8 cellular contexts compared by ENCODE assay signal in genomic region chr6:30103630-30104179, GRCh38. TPM values are rescaled to one million over a fixed set of nuclear protein-coding genes. Genes with fewer than 3 reads are reported as not detected.
A peak's percentile ranks its signal among the peaks of the same experiment; 100 is the strongest.
DNase-seq lines count a peak whose midpoint lies in the region; ATAC-seq and TF ChIP-seq lines count a peak whose summit lies in the region.

No MANE protein-coding gene starts in this region.

- peak overlapping the region; percentile 68 for H3K4me3 Mint-ChIP-seq in central memory CD8-positive, alpha-beta T cell
- H3K4me3 Mint-ChIP-seq in naive B cell, result peak overlapping the region; percentile 76 to 96 (median 92)

- DNase-seq in AG04450 (ENCODE audit: low read depth, low spot score) (no peak), HFF-Myc (ENCODE audit: extremely low read depth, low read depth) (no peak), naive B cell (no peak), KBM-7 (no peak), foreskin melanocyte (no peak), NCI-H526 (lab: John Stamatoyannopoulos, UW) (no peak)
- DNase-seq in central memory CD8-positive, alpha-beta T cell (ENCODE audit: low spot score in 2 of 2), result no peak

- H3K4me1 Mint-ChIP-seq in central memory CD8-positive, alpha-beta T cell, result peaks cover 32% of the 10 kb centered on the region
- peaks cover 31 to 36% (median 32%) of the 10 kb centered on the region in 3 donors for H3K4me1 Mint-ChIP-seq in naive B cell

- peaks cover 45% of the 10 kb centered on the region for H3K27me3 ChIP-seq in AG04450 (ENCODE audit: control insufficient read depth, insufficient read depth, low read length)

- TF ChIP-seq CTCF in AG04450 (IDR thresholded peaks at IDR 0.05; ENCODE audit: low read depth, low read length) (no peak), HFF-Myc (IDR thresholded peaks at IDR 0.05; ENCODE audit: low read depth, low read length, missing control alignments) (no peak)

- H3K4me3 ChIP-seq in AG04450 (ENCODE audit: low read depth, low read length) (peak overlapping the region; percentile 58), HFF-Myc (replicated peaks; ENCODE audit: low read depth, low read length) (peak overlapping the region; percentile 28)

- no peak overlapping the region for H3K27ac ChIP-seq in AG04450 (ENCODE audit: low read depth, low read length)

- POLR2A ChIA-PET in AG04450 (lab: Yijun Ruan, JAX), result interaction anchor here (0.6 to 1.3 kb wide), 3 partner anchors 21 to 42 kb away, joined by 3 to 6 read pairs (median 6); partner anchors contain the start of gene POLR1H

- CTCF ChIA-PET in AG04450 (lab: Charles Lee), result interaction anchor here (0.6 to 6.8 kb wide), 24 partner anchors 8 to 470 kb away, joined by 3 to 236 read pairs (median 4); partner anchors contain the start of gene GABBR1

- H3K27ac Mint-ChIP-seq in central memory CD8-positive, alpha-beta T cell (ENCODE audit: low read depth), result peak overlapping the region; percentile 0
- peak overlapping the region in 5 of 6 donors; percentile 39 to 90 (median 72) for H3K27ac Mint-ChIP-seq in naive B cell

- no peaks in the 10 kb centered on the region for H3K9me3 Mint-ChIP-seq in central memory CD8-positive, alpha-beta T cell
- peaks cover 0 to 8% (median 0%) of the 10 kb centered on the region in 7 donors for H3K9me3 Mint-ChIP-seq in naive B cell

- H3K27me3 Mint-ChIP-seq in central memory CD8-positive, alpha-beta T cell, result peaks cover 57% of the 10 kb centered on the region
- peaks cover 55 to 75% (median 59%) of the 10 kb centered on the region in 3 donors for H3K27me3 Mint-ChIP-seq in naive B cell

- in situ Hi-C loops in KBM-7 (cut with MboI; ENCODE audit: low pct_unique_long_range_greater_than_20kb, low sequenced_read_pairs), result no loop called here

- no peaks in the 10 kb centered on the region for H3K36me3 Mint-ChIP-seq in central memory CD8-positive, alpha-beta T cell (ENCODE audit: insufficient read depth)
- H3K36me3 Mint-ChIP-seq in naive B cell, result no peaks in the 10 kb centered on the region

- no peak for ATAC-seq in central memory CD8-positive, alpha-beta T cell (replicated peaks; ENCODE audit: extremely low read depth, poor library complexity, severe bottlenecking)
- ATAC-seq in naive B cell (ENCODE audit: low read depth in 2 of 2) (no peak), HG03175 (IDR thresholded peaks at IDR 0.05; ENCODE audit: unreplicated experiment) (no peak)

- H3K9me3 ChIP-seq in AG04450 (ENCODE audit: control insufficient read depth, insufficient read depth, low read length), result no peaks in the 10 kb centered on the region

RNA-seq across cellular contexts. Expression of gene TRIM31, which starts 9.2 kb away (rescaled TPM):
- polyA plus RNA-seq in AG04450 (2011; rRNA removed) (not detected in 2 replicates), naive B cell (ENCODE audit: low read depth in 6 of 6) (not detected)
- polyA minus RNA-seq in AG04450 (2011; rRNA and poly(A)+ RNA removed), result not detected in 2 replicates

RNA-seq across cellular contexts. Expression of gene RNF39, which starts 28.1 kb away (rescaled TPM):
- polyA plus RNA-seq in AG04450 (2011; rRNA removed) (not detected in 2 replicates), naive B cell (ENCODE audit: low read depth in 6 of 6) (under 1 TPM in 2 of 6 donors, not detected in 4; 0.14 to 0.15 TPM)
- polyA minus RNA-seq in AG04450 (2011; rRNA and poly(A)+ RNA removed), result not detected in 2 replicates

RNA-seq across cellular contexts. Expression of gene TRIM40, which starts 32.2 kb away (rescaled TPM):
- not detected in 2 replicates for polyA plus RNA-seq in AG04450 (2011; rRNA removed)
- polyA minus RNA-seq in AG04450 (2011; rRNA and poly(A)+ RNA removed), result not detected in 2 replicates
- polyA plus RNA-seq in naive B cell (ENCODE audit: low read depth in 6 of 6), result not detected

RNA-seq across cellular contexts. Expression of gene PPP1R11, which starts 36.7 kb away (rescaled TPM):
- polyA plus RNA-seq in AG04450 (2011; rRNA removed) (49.8 and 53.5 TPM in 2 replicates), naive B cell (ENCODE audit: low read depth in 6 of 6) (100 to 1,000 TPM in 2 of 6 donors, 10 to 100 TPM in 4; 70.9 to 101 (median 84.8) TPM)
- 21.7 and 22.3 TPM in 2 replicates for polyA minus RNA-seq in AG04450 (2011; rRNA and poly(A)+ RNA removed)

RNA-seq across cellular contexts. Expression of gene POLR1H, which starts 42.6 kb away (rescaled TPM):
- polyA plus RNA-seq in AG04450 (2011; rRNA removed) (25.0 and 25.1 TPM in 2 replicates), naive B cell (ENCODE audit: low read depth in 6 of 6) (100 to 1,000 TPM in 1 of 6 donors, 10 to 100 TPM in 5; 40.2 to 102 (median 85.7) TPM)
- polyA minus RNA-seq in AG04450 (2011; rRNA and poly(A)+ RNA removed), result 8.2 and 10.7 TPM in 2 replicates
